In genomic region chr1:97677702-97678101, GRCh38 we compare ENCODE assay signal across 31 cellular contexts.
"Had no signal": no experiment of that assay in that cellular context is flagged by ENCODE, and none has a peak within 500 bp of the region (broad histone marks: within the 10 kb centered on the region; RNA-seq: fewer than 3 reads in every experiment).

No MANE protein-coding gene starts in this region.

- ATAC-seq: activated CD8-positive, alpha-beta T cell treated with anti-CD3 and anti-CD28 coated beads for 36 hours; activated naive CD8-positive, alpha-beta T cell treated with anti-CD3 and anti-CD28 coated beads, Interleukin-2, amount 50 U/mL, for 24 hours had no signal

- H3K4me1 Mint-ChIP-seq: activated B cell treated with CpG ODN at 0.5 μM for 24 hours; activated CD4-positive, alpha-beta T cell treated with anti-CD3 and anti-CD28 coated beads, Interleukin-2, amount 10 ng/mL, durations not matched to agents 24 days and 14 days; activated naive CD4-positive, alpha-beta T cell treated with anti-CD3 and anti-CD28 coated beads, Interleukin-2, amount 50 U/mL, for 24 hours; activated naive CD8-positive, alpha-beta T cell treated with anti-CD3 and anti-CD28 coated beads, Interleukin-2, amount 10 ng/mL, durations not matched to agents 7 days and 5 days; activated naive CD8-positive, alpha-beta T cell treated with anti-CD3 and anti-CD28 coated beads, Interleukin-2, amount 50 U/mL, for 24 hours; brain had no signal

- H3K4me3 Mint-ChIP-seq: activated B cell treated with CpG ODN at 0.5 μM for 24 hours; activated CD4-positive, alpha-beta memory T cell treated with anti-CD3 and anti-CD28 coated beads for 36 hours; activated CD4-positive, alpha-beta T cell treated with anti-CD3 and anti-CD28 coated beads, Interleukin-2, amount 10 ng/mL, durations not matched to agents 24 days and 14 days; activated CD8-positive, alpha-beta T cell treated with anti-CD3 and anti-CD28 coated beads for 36 hours; activated naive CD4-positive, alpha-beta T cell treated with anti-CD3 and anti-CD28 coated beads for 36 hours; activated naive CD4-positive, alpha-beta T cell treated with anti-CD3 and anti-CD28 coated beads, Interleukin-2, amount 50 U/mL, for 24 hours; activated naive CD8-positive, alpha-beta T cell; activated naive CD8-positive, alpha-beta T cell treated with anti-CD3 and anti-CD28 coated beads, Interleukin-2, amount 10 ng/mL, durations not matched to agents 7 days and 5 days; activated naive CD8-positive, alpha-beta T cell treated with anti-CD3 and anti-CD28 coated beads, Interleukin-2, amount 50 U/mL, for 24 hours; brain; T-helper 1 cell treated with Interleukin-12 subunit alpha and Interleukin-12 subunit beta and Interleukin-4 antibody, amounts not matched to agents 30 μg/mL and 1 μg/mL, for 36 hours; T-helper 2 cell treated with Interferon-gamma antibody and Interleukin-4, amounts not matched to agents 5 μg/mL and 100 μg/mL, for 36 hours had no signal

- H3K27ac ChIP-seq: ascending aorta, VCaP had no signal

- H3K4me3 ChIP-seq: ascending aorta had no signal

- DNase-seq: activated B cell treated with CpG ODN at 0.5 μM for 24 hours; activated CD4-positive, alpha-beta memory T cell treated with anti-CD3 and anti-CD28 coated beads for 36 hours; activated CD4-positive, alpha-beta T cell treated with anti-CD3 and anti-CD28 coated beads for 4 hours; activated CD4-positive, alpha-beta T cell treated with anti-CD3 and anti-CD28 coated beads, Interleukin-2, amount 10 ng/mL, durations not matched to agents 24 days and 14 days; activated CD4-positive, alpha-beta T cell treated with anti-CD3 and anti-CD28 coated beads, Interleukin-2, amount 50 U/mL, for 1 hour; activated CD4-positive, alpha-beta T cell treated with anti-CD3 and anti-CD28 coated beads, Interleukin-2, amount 50 U/mL, for 4 hours; activated CD4-positive, CD25-positive, alpha-beta regulatory T cell treated with anti-CD3 and anti-CD28 coated beads, Interleukin-2, amount 50 U/mL, for 72 hours; activated CD8-positive, alpha-beta memory T cell treated with anti-CD3 and anti-CD28 coated beads, Interleukin-2, amount 50 U/mL, for 4 hours; activated CD8-positive, alpha-beta T cell treated with anti-CD3 and anti-CD28 coated beads for 36 hours; activated effector memory CD4-positive, alpha-beta T cell treated with Interleukin-2 at 50 U/mL for 16 hours; activated gamma-delta T cell; activated naive CD4-positive, alpha-beta T cell treated with anti-CD3 and anti-CD28 coated beads for 36 hours; activated naive CD8-positive, alpha-beta T cell treated with anti-CD3 and anti-CD28 coated beads, Interleukin-2, amount 10 ng/mL, durations not matched to agents 7 days and 5 days; activated naive CD8-positive, alpha-beta T cell treated with anti-CD3 and anti-CD28 coated beads, Interleukin-2, amount 50 U/mL, for 24 hours; activated T-cell treated with anti-CD3 and anti-CD28 coated beads for 4 hours; activated T-cell treated with anti-CD3 and anti-CD28 coated beads, Interleukin-2, amount 50 U/mL, for 1 hour; activated T-cell treated with anti-CD3 and anti-CD28 coated beads, Interleukin-2, amount 50 U/mL, for 48 hours; amygdala; anterior cingulate cortex; central memory CD4-positive, alpha-beta T cell; T-helper 1 cell; T-helper 2 cell; T-helper 9 cell had no signal

- H3K9me3 ChIP-seq: ascending aorta had no signal

- H3K36me3 ChIP-seq: ascending aorta had no signal

- H3K4me1 ChIP-seq: ascending aorta had no signal

- H3K27me3 Mint-ChIP-seq: activated B cell treated with CpG ODN at 0.5 μM for 24 hours; activated CD4-positive, alpha-beta memory T cell treated with anti-CD3 and anti-CD28 coated beads for 36 hours; activated CD4-positive, alpha-beta T cell treated with anti-CD3 and anti-CD28 coated beads, Interleukin-2, amount 10 ng/mL, durations not matched to agents 24 days and 14 days; activated CD8-positive, alpha-beta T cell treated with anti-CD3 and anti-CD28 coated beads for 36 hours; activated naive CD4-positive, alpha-beta T cell treated with anti-CD3 and anti-CD28 coated beads, Interleukin-2, amount 50 U/mL, for 24 hours; activated naive CD8-positive, alpha-beta T cell; activated naive CD8-positive, alpha-beta T cell treated with anti-CD3 and anti-CD28 coated beads, Interleukin-2, amount 10 ng/mL, durations not matched to agents 7 days and 5 days; activated naive CD8-positive, alpha-beta T cell treated with anti-CD3 and anti-CD28 coated beads, Interleukin-2, amount 50 U/mL, for 24 hours; brain had no signal

- H3K36me3 Mint-ChIP-seq: brain had no signal

- H3K27ac Mint-ChIP-seq: activated B cell treated with CpG ODN at 0.5 μM for 24 hours; activated CD4-positive, alpha-beta memory T cell treated with anti-CD3 and anti-CD28 coated beads for 36 hours; activated CD4-positive, alpha-beta T cell treated with anti-CD3 and anti-CD28 coated beads, Interleukin-2, amount 10 ng/mL, durations not matched to agents 24 days and 14 days; activated CD8-positive, alpha-beta T cell treated with anti-CD3 and anti-CD28 coated beads for 36 hours; activated naive CD4-positive, alpha-beta T cell treated with anti-CD3 and anti-CD28 coated beads for 36 hours; activated naive CD4-positive, alpha-beta T cell treated with anti-CD3 and anti-CD28 coated beads, Interleukin-2, amount 50 U/mL, for 24 hours; activated naive CD8-positive, alpha-beta T cell; activated naive CD8-positive, alpha-beta T cell treated with anti-CD3 and anti-CD28 coated beads, Interleukin-2, amount 10 ng/mL, durations not matched to agents 7 days and 5 days; activated naive CD8-positive, alpha-beta T cell treated with anti-CD3 and anti-CD28 coated beads, Interleukin-2, amount 50 U/mL, for 24 hours; activated T-helper 2 cell treated with anti-CD3 and anti-CD28 coated beads, Interferon-gamma antibody, Interleukin-2, Interleukin-4, amounts not matched to agents 10 μg/mL and 5 μg/mL and 100 μg/mL, durations not matched to agents 14 hours and 24 hours and 36 hours; brain; T-helper 1 cell treated with Interleukin-12 subunit alpha and Interleukin-12 subunit beta and Interleukin-4 antibody, amounts not matched to agents 30 μg/mL and 1 μg/mL, for 36 hours; T-helper 2 cell treated with Interferon-gamma antibody and Interleukin-4, amounts not matched to agents 5 μg/mL and 100 μg/mL, for 36 hours had no signal

- H3K9me3 Mint-ChIP-seq: activated B cell treated with CpG ODN at 0.5 μM for 24 hours; activated CD4-positive, alpha-beta memory T cell treated with anti-CD3 and anti-CD28 coated beads for 36 hours; activated CD4-positive, alpha-beta T cell treated with anti-CD3 and anti-CD28 coated beads, Interleukin-2, amount 10 ng/mL, durations not matched to agents 24 days and 14 days; activated CD8-positive, alpha-beta T cell treated with anti-CD3 and anti-CD28 coated beads for 36 hours; activated naive CD4-positive, alpha-beta T cell treated with anti-CD3 and anti-CD28 coated beads for 36 hours; activated T-helper 2 cell treated with anti-CD3 and anti-CD28 coated beads, Interferon-gamma antibody, Interleukin-2, Interleukin-4, amounts not matched to agents 10 μg/mL and 5 μg/mL and 100 μg/mL, durations not matched to agents 14 hours and 24 hours and 36 hours; brain; T-helper 1 cell treated with Interleukin-12 subunit alpha and Interleukin-12 subunit beta and Interleukin-4 antibody, amounts not matched to agents 30 μg/mL and 1 μg/mL, for 36 hours; T-helper 2 cell treated with Interferon-gamma antibody and Interleukin-4, amounts not matched to agents 5 μg/mL and 100 μg/mL, for 36 hours had no signal

- H3K27me3 ChIP-seq: ascending aorta had no signal
